Comparison of ENCODE assay signal across 11 cellular contexts in genomic region chr17:81641825-81642489, GRCh38. TPM values are rescaled to one million over a fixed set of nuclear protein-coding genes. Genes with fewer than 3 reads are reported as not detected.
DNase-seq lines count a peak whose midpoint lies in the region; ATAC-seq and TF ChIP-seq lines count a peak whose summit lies in the region.
"Had no signal": no experiment of that assay in that cellular context is flagged by ENCODE, and none has a peak within 500 bp of the region (broad histone marks: within the 10 kb centered on the region; RNA-seq: fewer than 3 reads in every experiment).

No MANE protein-coding gene starts in this region.

- peak overlapping the region; percentile 53 for H3K27ac ChIP-seq in mesodermal cell (ENCODE audit: low read depth, low read length, severe bottlenecking)
- H3K27ac ChIP-seq: heart right ventricle had no signal

- H3K9me3 ChIP-seq in mesodermal cell (ENCODE audit: control insufficient read depth, low read length): no peaks in the 10 kb centered on the region
- H3K9me3 ChIP-seq: heart right ventricle had no signal

- DNase-seq in Daoy (ENCODE audit: low read depth) (peak; percentile 75), NCI-H226 (peak; percentile 64), cardiac fibroblast (ENCODE audit: low read depth in 2 of 2) (peak; percentile 30 to 73), NCI-H1417 (lab: John Stamatoyannopoulos, UW) (no peak), DMS79 treated with DMSO at 0.1 percent for 48 hours (lab: John Stamatoyannopoulos, UW) (no peak)
- DNase-seq: heart right ventricle, NCI-H2081 had no signal

- no peak for TF ChIP-seq CTCF in cardiac fibroblast (IDR thresholded peaks at IDR 0.05; ENCODE audit: low read depth, low read length)

- H3K4me1 ChIP-seq in mesodermal cell (ENCODE audit: control insufficient read depth, insufficient read depth, low read length, poor library complexity, severe bottlenecking): peaks cover 14% of the 10 kb centered on the region

- ATAC-seq in GM21390 (IDR thresholded peaks at IDR 0.05; ENCODE audit: unreplicated experiment) (no peak), HG03135 (IDR thresholded peaks at IDR 0.05; ENCODE audit: unreplicated experiment) (no peak)
- ATAC-seq: heart right ventricle had no signal

- H3K36me3 ChIP-seq in mesodermal cell (ENCODE audit: control insufficient read depth, insufficient read depth, low read length): no peaks in the 10 kb centered on the region
- H3K36me3 ChIP-seq: heart right ventricle had no signal

- H3K4me3 ChIP-seq in cardiac fibroblast (replicated peaks in 1 of 2; ENCODE audit: low read depth in 2 of 2, low read length in 2 of 2) (no peak overlapping the region), mesodermal cell (ENCODE audit: extremely low read depth, insufficient read depth, low read length, poor library complexity, severe bottlenecking) (no peak overlapping the region)
- H3K4me3 ChIP-seq: heart right ventricle had no signal

- 89 to 91% methylated on average over 11 of the region's 17 CpGs for WGBS in mesodermal cell (ENCODE audit: insufficient coverage in 2 of 2), 2 experiments

RNA-seq across cellular contexts. Expression of gene TSPAN10, which starts 5.0 kb away (rescaled TPM):
- 2.3 and 4.5 TPM in 2 replicates for total RNA-seq in Daoy (2014; rRNA removed; shearing (Covaris generic))
- 2.4 TPM for polyA plus RNA-seq in mesodermal cell (2013, experiment 1 of 2)
- polyA plus RNA-seq in mesodermal cell (2013, experiment 2 of 2): 2.1 TPM

RNA-seq across cellular contexts. Expression of gene NPLOC4, which starts 5.0 kb away (rescaled TPM):
- total RNA-seq in Daoy (2014; rRNA removed; shearing (Covaris generic)): 69.6 and 78.5 TPM in 2 replicates
- polyA plus RNA-seq in mesodermal cell (2013, experiment 1 of 2): 62.2 TPM
- polyA plus RNA-seq in mesodermal cell (2013, experiment 2 of 2): 57.3 TPM

RNA-seq across cellular contexts. Expression of gene PDE6G, which starts 14.4 kb away (rescaled TPM):
- total RNA-seq in Daoy (2014; rRNA removed; shearing (Covaris generic)): 2.5 TPM in 1 of 2 replicates, not detected in the other
- 7.2 TPM for polyA plus RNA-seq in mesodermal cell (2013, experiment 1 of 2)
- polyA plus RNA-seq in mesodermal cell (2013, experiment 2 of 2): 1.9 TPM
- total RNA-seq: cerebellum had no signal

RNA-seq across cellular contexts. Expression of gene OXLD1, which starts 24.4 kb away (rescaled TPM):
- 54.2 and 84.9 TPM in 2 replicates for total RNA-seq in Daoy (2014; rRNA removed; shearing (Covaris generic))
- 32.0 TPM for polyA plus RNA-seq in mesodermal cell (2013, experiment 1 of 2)
- polyA plus RNA-seq in mesodermal cell (2013, experiment 2 of 2): 23.7 TPM

RNA-seq across cellular contexts. Expression of gene CCDC137, which starts 24.6 kb away (rescaled TPM):
- 60.4 and 68.6 TPM in 2 replicates for total RNA-seq in Daoy (2014; rRNA removed; shearing (Covaris generic))
- 18.6 TPM for polyA plus RNA-seq in mesodermal cell (2013, experiment 1 of 2)
- polyA plus RNA-seq in mesodermal cell (2013, experiment 2 of 2): 17.7 TPM

Comparison
In these comparisons a context has a peak if more than half of its experiments do, and no peak if none do; other contexts are left out.
1. DNase-seq: peak in Daoy (single experiment), NCI-H226 (single experiment) and cardiac fibroblast (2 of 2); none in NCI-H1417 (0 of 3) and DMS79 treated with DMSO at 0.1 percent for 48 hours (single experiment).